1 cellular context compared by ENCODE assay signal in the genomic region with DNA sequence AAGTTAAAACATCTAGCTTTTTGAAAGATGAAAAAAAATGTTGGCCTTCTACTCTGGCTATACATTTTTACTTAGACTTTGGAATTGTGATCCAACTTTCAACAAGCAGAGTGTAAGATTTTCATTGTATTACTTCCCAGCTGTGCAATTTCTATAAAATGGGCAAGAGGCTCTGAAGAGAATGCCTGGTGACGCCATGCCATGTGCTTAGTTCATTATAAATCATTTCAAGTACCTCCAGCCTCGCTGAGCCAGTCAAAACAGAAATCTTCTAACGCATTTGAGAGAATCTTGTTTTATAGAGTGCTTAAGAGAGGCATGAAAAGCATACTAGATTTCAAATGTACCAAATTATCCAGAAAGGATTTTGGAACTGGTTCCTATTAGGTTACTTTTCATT.
TF ChIP-seq lines count a peak whose summit lies in the region.

No MANE protein-coding gene starts in this region.

TF ChIP-seq in WTC11, 78 proteins besides CTCF, POLR2A, EP300 and RAD21 (continued from another document):
- TF ChIP-seq ELF4 (CRISPR knock-in tag; IDR thresholded peaks at IDR 0.05; ENCODE audit: low read depth), result no peak
